In genomic region chr12:31896514-31897039, GRCh38 we compare ENCODE assay signal across 8 cellular contexts.
DNase-seq lines count a peak whose midpoint lies in the region; ATAC-seq and TF ChIP-seq lines count a peak whose summit lies in the region.

No MANE protein-coding gene starts in this region.

- H3K4me3 ChIP-seq in BLaER1 (peak overlapping the region; percentile 48; the same call in 1 of the 2 replicates), epithelial cell of esophagus (ENCODE audit: low read length) (no peak overlapping the region)

- peaks cover 93% of the 10 kb centered on the region for H3K9me3 ChIP-seq in BLaER1

- H3K36me3 ChIP-seq in BLaER1 = peaks cover 13% of the 10 kb centered on the region; the same call in 1 of the 2 replicates

- no peak for TF ChIP-seq CTCF in epithelial cell of esophagus (IDR thresholded peaks at IDR 0.05; ENCODE audit: insufficient read depth, low read depth, low read length, missing control alignments)

- H3K4me1 ChIP-seq in BLaER1 = peaks cover 50% of the 10 kb centered on the region

- ATAC-seq in GM21367 (IDR thresholded peaks at IDR 0.05; ENCODE audit: unreplicated experiment) = peak; percentile 97

- no peaks in the 10 kb centered on the region for H4K20me1 ChIP-seq in BLaER1

- H3K27ac ChIP-seq in BLaER1 = peak overlapping the region; percentile 99

- DNase-seq in HT-29 (ENCODE audit: low spot score) (peak; percentile 33), epithelial cell of esophagus (ENCODE audit: low read depth) (peak; percentile 38), NCI-H446 (lab: John Stamatoyannopoulos, UW) (no peak), AG08396 (ENCODE audit: low spot score) (no peak)
- DNase-seq in activated CD4-positive, alpha-beta T cell treated with anti-CD3 and anti-CD28 coated beads, Interleukin-2, amount 50 U/mL, for 24 hours (ENCODE audit: low read depth in 1 of 2, low spot score in 1 of 2) = peak; percentile 47 to 92
- DNase-seq in stimulated activated CD4-positive, alpha-beta T cell treated with anti-CD3 and anti-CD28 coated beads, Interleukin-1b, Interleukin-23, amount 100 ng/mL, for 1 hour (ENCODE audit: low read depth in 2 of 2) = peak; percentile 56 to 80

- no peaks in the 10 kb centered on the region for H3K27me3 ChIP-seq in BLaER1

- H3K9ac ChIP-seq in BLaER1 = peak overlapping the region; percentile 81

- peak overlapping the region; percentile 75 for H3K4me2 ChIP-seq in BLaER1

Comparison
In these comparisons a context has a peak if more than half of its experiments do, and no peak if none do; other contexts are left out.
1. DNase-seq: peak in HT-29 (single experiment), activated CD4-positive, alpha-beta T cell treated with anti-CD3 and anti-CD28 coated beads, Interleukin-2, amount 50 U/mL, for 24 hours (2 of 2), epithelial cell of esophagus (single experiment) and stimulated activated CD4-positive, alpha-beta T cell treated with anti-CD3 and anti-CD28 coated beads, Interleukin-1b, Interleukin-23, amount 100 ng/mL, for 1 hour (2 of 2); none in NCI-H446 (0 of 2) and AG08396 (single experiment).